In genomic region chr13:51614350-51614786, GRCh38 we compare ENCODE assay signal across 8 cellular contexts. TPM values are rescaled to one million over a fixed set of nuclear protein-coding genes. Genes with fewer than 3 reads are reported as not detected.
DNase-seq lines count a peak whose midpoint lies in the region; ATAC-seq lines count a peak whose summit lies in the region.

No MANE protein-coding gene starts in this region.

- ATAC-seq in HG02885 (IDR thresholded peaks at IDR 0.05; ENCODE audit: poor library complexity, unreplicated experiment) (peak; percentile 95), left lobe of liver (peak; percentile 55)
- ATAC-seq in activated T-helper 17 cell treated with anti-CD3 and anti-CD28 coated beads, Interleukin-2, amount 50 U/mL, for 72 hours (replicated peaks), result peak; percentile 89

- H3K4me3 Mint-ChIP-seq in activated T-helper 17 cell treated with anti-CD3 and anti-CD28 coated beads, Interleukin-2, amount 50 U/mL, for 72 hours, result peak overlapping the region; percentile 83

- H3K36me3 Mint-ChIP-seq in activated T-helper 17 cell treated with anti-CD3 and anti-CD28 coated beads, Interleukin-2, amount 50 U/mL, for 72 hours (ENCODE audit: low read depth), result peaks cover 7% of the 10 kb centered on the region

- DNase-seq in NCI-H2107 treated with DMSO at 0.1 percent for 48 hours (lab: John Stamatoyannopoulos, UW; ENCODE audit: unreplicated experiment) (peak; percentile 15), NCI-H2107 (lab: John Stamatoyannopoulos, UW) (no peak), NCI-H774 (lab: John Stamatoyannopoulos, UW) (peak; percentile 64), left lobe of liver (ENCODE audit: low spot score) (no peak), ureter (ENCODE audit: low spot score) (no peak)
- DNase-seq in stimulated activated CD8-positive, alpha-beta memory T cell treated with anti-CD3 and anti-CD28 coated beads, Interleukin-2, amount 100 ng/mL, for 48 hours (ENCODE audit: low read depth in 2 of 2), result peak; percentile 8 to 13

- peaks cover 19% of the 10 kb centered on the region for H3K4me1 Mint-ChIP-seq in activated T-helper 17 cell treated with anti-CD3 and anti-CD28 coated beads, Interleukin-2, amount 50 U/mL, for 72 hours

- no peaks in the 10 kb centered on the region for H3K9me3 Mint-ChIP-seq in activated T-helper 17 cell treated with anti-CD3 and anti-CD28 coated beads, Interleukin-2, amount 50 U/mL, for 72 hours

- no peaks in the 10 kb centered on the region for H3K27me3 Mint-ChIP-seq in activated T-helper 17 cell treated with anti-CD3 and anti-CD28 coated beads, Interleukin-2, amount 50 U/mL, for 72 hours

- peak overlapping the region; percentile 95 for H3K27ac Mint-ChIP-seq in activated T-helper 17 cell treated with anti-CD3 and anti-CD28 coated beads, Interleukin-2, amount 50 U/mL, for 72 hours

RNA-seq across cellular contexts. Expression of gene WDFY2, which starts 30.1 kb away (rescaled TPM):
- 10 to 100 TPM; 16.8 to 31.5 TPM for total RNA-seq in activated T-helper 17 cell treated with anti-CD3 and anti-CD28 coated beads, Interleukin-2, amount 50 U/mL, for 72 hours
- total RNA-seq in left lobe of liver, result 6.2 TPM
- total RNA-seq in ureter, result 17.2 TPM

Comparison
In these comparisons a context has a peak if more than half of its experiments do, and no peak if none do; other contexts are left out.
1. DNase-seq: peak in NCI-H2107 treated with DMSO at 0.1 percent for 48 hours (single experiment), NCI-H774 (single experiment) and stimulated activated CD8-positive, alpha-beta memory T cell treated with anti-CD3 and anti-CD28 coated beads, Interleukin-2, amount 100 ng/mL, for 48 hours (2 of 2); none in NCI-H2107 (single experiment), left lobe of liver (single experiment) and ureter (single experiment).
2. Peak in every context shown above with its lines, with median percentiles within 50 percentile points of each other: ATAC-seq.